Comparison of ENCODE assay signal across 18 cellular contexts in genomic region chr20:58751956-58752355, GRCh38.
"Had no signal": no experiment of that assay in that cellular context is flagged by ENCODE, and none has a peak within 500 bp of the region (broad histone marks: within the 10 kb centered on the region; RNA-seq: fewer than 3 reads in every experiment).

No MANE protein-coding gene starts in this region.

- DNase-seq: effector CD4-positive, alpha-beta T cell; heart left ventricle; hippocampal formation; kidney glomerular epithelial cell; mammary epithelial cell; naive thymus-derived CD4-positive, alpha-beta T cell; nephron progenitor cell; psoas muscle; retina; stimulated activated CD4-positive, alpha-beta T cell treated with anti-CD3 and anti-CD28 coated beads, Interleukin-2, amount 100 ng/mL, for 24 hours; stimulated activated CD4-positive, alpha-beta T cell treated with anti-CD3 and anti-CD28 coated beads, Interleukin-4, amount 100 ng/mL, for 4 hours; stimulated activated naive CD4-positive, alpha-beta T cell; trophoblast cell had no signal

- H3K4me1 ChIP-seq: psoas muscle had no signal

- H3K4me3 Mint-ChIP-seq: naive thymus-derived CD4-positive, alpha-beta T cell; nephron progenitor cell had no signal

- H3K9me3 Mint-ChIP-seq: naive thymus-derived CD4-positive, alpha-beta T cell had no signal

- H3K36me3 ChIP-seq: heart left ventricle had no signal

- H3K4me3 ChIP-seq: coronary artery, heart left ventricle, psoas muscle had no signal

- ATAC-seq: heart left ventricle; naive thymus-derived CD4-positive, alpha-beta T cell; psoas muscle; sciatic nerve had no signal

- H3K27ac Mint-ChIP-seq: naive thymus-derived CD4-positive, alpha-beta T cell had no signal

- H3K9me3 ChIP-seq: heart left ventricle, psoas muscle had no signal

- FAIRE-seq: frontal cortex, islet of Langerhans, urothelium cell line had no signal

- H3K27ac ChIP-seq: coronary artery, heart left ventricle, psoas muscle had no signal
